Comparison of ENCODE assay signal across 8 cellular contexts in genomic region chr17:67245694-67246397, GRCh38. TPM values are rescaled to one million over a fixed set of nuclear protein-coding genes. Genes with fewer than 3 reads are reported as not detected.
DNase-seq lines count a peak whose midpoint lies in the region; ATAC-seq, FAIRE-seq and TF ChIP-seq lines count a peak whose summit lies in the region.

No MANE protein-coding gene starts in this region.

- no peaks in the 10 kb centered on the region for H3K27me3 ChIP-seq in DND-41 (ENCODE audit: insufficient read depth, low read length, poor library complexity)
- H3K27me3 ChIP-seq in esophagus muscularis mucosa = no peaks in the 10 kb centered on the region
- no peaks in the 10 kb centered on the region for H3K27me3 ChIP-seq in vagina

- FAIRE-seq in D721Med (lab: Jason Lieb, UNC) = no peak

- DNase-seq in DND-41 (peak; percentile 58), NCI-H1105 (lab: John Stamatoyannopoulos, UW) (peak; percentile 13), esophagus muscularis mucosa (ENCODE audit: extremely low spot score) (no peak), vagina (ENCODE audit: extremely low spot score in 2 of 2) (peak in 1 of 2 donors; percentile 31), D721Med (ENCODE audit: insufficient read length, low spot score) (no peak)
- peak; percentile 62 for DNase-seq in activated T-cell treated with anti-CD3 and anti-CD28 coated beads, Interleukin-2, amount 50 U/mL, for 1 hour
- no peak for DNase-seq in natural killer cell treated with Interleukin-12 subunit alpha and Interleukin-12 subunit beta and Interleukin-15 and Interleukin-18, amount 100 ng/mL, for 72 hours (ENCODE audit: low spot score)

- H3K4me1 Mint-ChIP-seq in natural killer cell treated with Interleukin-12 subunit alpha and Interleukin-12 subunit beta and Interleukin-15 and Interleukin-18, amount 100 ng/mL, for 72 hours (ENCODE audit: low read depth in 2 of 2) = peaks cover 49 to 54% of the 10 kb centered on the region in 2 donors

- no peak for TF ChIP-seq EP300 in esophagus muscularis mucosa (IDR thresholded peaks at IDR 0.05)

- TF ChIP-seq POLR2A in esophagus muscularis mucosa (IDR thresholded peaks at IDR 0.05; ENCODE audit: low read depth) (no peak), vagina (IDR thresholded peaks at IDR 0.05) (no peak)

- peak; percentile 18 for TF ChIP-seq CTCF in DND-41 (IDR thresholded peaks at IDR 0.05; ENCODE audit: borderline replicate concordance, extremely low read depth, low read length, poor library complexity, severe bottlenecking)
- no peak for TF ChIP-seq CTCF in esophagus muscularis mucosa (IDR thresholded peaks at IDR 0.05)
- no peak for TF ChIP-seq CTCF in vagina (IDR thresholded peaks at IDR 0.05)
- no peak for TF ChIP-seq CTCF in D721Med (IDR thresholded peaks at IDR 0.05; ENCODE audit: insufficient read depth, missing control alignments)

- peak overlapping the region; percentile 88 for H3K4me3 Mint-ChIP-seq in natural killer cell treated with Interleukin-12 subunit alpha and Interleukin-12 subunit beta and Interleukin-15 and Interleukin-18, amount 100 ng/mL, for 72 hours

- H3K9me3 ChIP-seq in DND-41 (ENCODE audit: insufficient read depth, low read length, severe bottlenecking) = no peaks in the 10 kb centered on the region
- H3K9me3 ChIP-seq in esophagus muscularis mucosa = no peaks in the 10 kb centered on the region
- no peaks in the 10 kb centered on the region for H3K9me3 ChIP-seq in vagina

- H3K36me3 Mint-ChIP-seq in natural killer cell treated with Interleukin-12 subunit alpha and Interleukin-12 subunit beta and Interleukin-15 and Interleukin-18, amount 100 ng/mL, for 72 hours = peaks cover 9% of the 10 kb centered on the region

- peak overlapping the region; percentile 97 for H2AFZ ChIP-seq in DND-41 (ENCODE audit: low read depth, low read length)

- peaks cover 50% of the 10 kb centered on the region for H3K79me2 ChIP-seq in DND-41 (ENCODE audit: insufficient read depth, low read length)

- H3K27ac ChIP-seq in DND-41 (ENCODE audit: low read length) = peak overlapping the region; percentile 72
- H3K27ac ChIP-seq in esophagus muscularis mucosa (replicated peaks in 1 of 4) = peak overlapping the region; percentile 82 to 90 (median 86)
- peak overlapping the region; percentile 94 for H3K27ac ChIP-seq in vagina

- peak overlapping the region; percentile 97 for H3K9ac ChIP-seq in DND-41 (ENCODE audit: low read depth, low read length)

- H3K4me2 ChIP-seq in DND-41 (ENCODE audit: insufficient read depth, low read length) = peak overlapping the region; percentile 98

- ATAC-seq in DND-41 (ENCODE audit: insufficient read depth, low read depth) (peak; percentile 67), GM21526 (IDR thresholded peaks at IDR 0.05; ENCODE audit: low FRiP score, unreplicated experiment) (no peak)
- peak in 1 of 2 donors; percentile 25 for ATAC-seq in natural killer cell treated with Interleukin-12 subunit alpha and Interleukin-12 subunit beta and Interleukin-15 and Interleukin-18, amount 100 ng/mL, for 72 hours

- H3K9me3 Mint-ChIP-seq in natural killer cell treated with Interleukin-12 subunit alpha and Interleukin-12 subunit beta and Interleukin-15 and Interleukin-18, amount 100 ng/mL, for 72 hours = no peaks in the 10 kb centered on the region

- intact Hi-C loops in esophagus muscularis mucosa (cut with DNase I) = loop anchor here (10.0 kb wide), 1 partner anchor 119 kb away; the partner anchor contains the start of gene PSMD12
- intact Hi-C loops in vagina (cut with DNase I) = loop anchor here (5.0 kb wide), 1 partner anchor 1744 kb away; no protein-coding TSS in a partner anchor

- no peaks in the 10 kb centered on the region for H3K27me3 Mint-ChIP-seq in natural killer cell treated with Interleukin-12 subunit alpha and Interleukin-12 subunit beta and Interleukin-15 and Interleukin-18, amount 100 ng/mL, for 72 hours

- H3K4me1 ChIP-seq in DND-41 (ENCODE audit: insufficient read depth, low read length) = peaks cover 40% of the 10 kb centered on the region
- H3K4me1 ChIP-seq in esophagus muscularis mucosa = peaks cover 33 to 48% (median 45%) of the 10 kb centered on the region in 4 donors
- H3K4me1 ChIP-seq in vagina = peaks cover 49% of the 10 kb centered on the region

- H3K27ac Mint-ChIP-seq in natural killer cell treated with Interleukin-12 subunit alpha and Interleukin-12 subunit beta and Interleukin-15 and Interleukin-18, amount 100 ng/mL, for 72 hours = peak overlapping the region; percentile 71 to 90

- peaks cover 25% of the 10 kb centered on the region; the same call in 1 of the 2 replicates for H4K20me1 ChIP-seq in DND-41 (ENCODE audit: insufficient read depth, low read length)

- 2% methylated on average over 18 of the region's 75 CpGs for WGBS in esophagus muscularis mucosa

- H3K36me3 ChIP-seq in DND-41 (ENCODE audit: insufficient read depth, low read length) (peaks cover 16% of the 10 kb centered on the region), esophagus muscularis mucosa (peaks cover 0 to 12% (median 0%) of the 10 kb centered on the region in 4 donors), vagina (no peaks in the 10 kb centered on the region)

- H3K4me3 ChIP-seq in DND-41 (ENCODE audit: low read depth in 1 of 2, low read length in 2 of 2) (peak overlapping the region; percentile 97 to 98), esophagus muscularis mucosa (peak overlapping the region; percentile 85 to 99 (median 96)), vagina (peak overlapping the region; percentile 81 to 88)

RNA-seq across cellular contexts. Expression of gene HELZ, which starts 0.8 kb away (rescaled TPM):
- total RNA-seq in esophagus muscularis mucosa = 10 to 100 TPM; 35.0 to 62.3 (median 45.8) TPM
- 100 to 1,000 TPM; 106 to 110 TPM for total RNA-seq in natural killer cell treated with Interleukin-12 subunit alpha and Interleukin-12 subunit beta and Interleukin-15 and Interleukin-18, amount 100 ng/mL, for 72 hours
- total RNA-seq in vagina = 31.4 TPM

Comparison
In these comparisons a context has a peak if more than half of its experiments do, and no peak if none do; other contexts are left out.
1. DNase-seq: peak in DND-41 (single experiment), NCI-H1105 (single experiment) and activated T-cell treated with anti-CD3 and anti-CD28 coated beads, Interleukin-2, amount 50 U/mL, for 1 hour (single experiment); none in esophagus muscularis mucosa (single experiment), natural killer cell treated with Interleukin-12 subunit alpha and Interleukin-12 subunit beta and Interleukin-15 and Interleukin-18, amount 100 ng/mL, for 72 hours (single experiment) and D721Med (single experiment).
2. Peak in every context shown above with its lines, with median percentiles within 50 percentile points of each other: H3K27ac ChIP-seq and H3K4me3 ChIP-seq.